In the genomic region with DNA sequence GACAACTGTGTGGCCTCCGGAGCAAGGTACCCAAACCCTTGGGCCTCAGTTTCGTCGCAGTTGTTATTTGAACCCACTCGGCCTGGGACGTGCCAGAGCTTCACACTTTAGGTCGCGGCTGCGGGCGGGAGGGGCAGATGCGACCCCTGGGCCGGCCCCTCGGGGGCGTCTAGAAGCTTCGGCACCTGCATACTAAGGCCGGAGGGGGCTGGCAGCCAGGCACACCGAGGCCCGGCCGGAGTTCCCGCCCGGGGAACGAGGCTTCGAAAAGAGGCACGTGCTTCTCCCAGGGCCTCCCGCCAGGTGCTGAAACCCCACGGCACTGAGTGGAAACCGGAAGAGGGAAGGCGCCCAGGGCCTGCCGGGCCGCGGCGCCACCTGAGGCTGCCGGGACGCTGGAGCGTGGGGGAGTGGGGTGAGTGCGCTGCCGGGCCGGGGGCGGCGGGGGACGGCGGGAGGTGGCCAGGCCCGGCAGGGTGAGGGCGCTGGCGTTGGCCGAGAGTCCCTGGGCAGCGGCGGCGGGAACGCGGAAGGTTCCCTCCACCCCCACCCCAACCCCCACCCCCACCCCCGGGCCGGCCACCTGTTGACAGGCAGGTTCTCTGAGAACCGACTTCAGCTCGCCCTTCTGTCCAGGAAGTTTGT, we compare ENCODE assay signal across 8 cellular contexts. TPM values are rescaled to one million over a fixed set of nuclear protein-coding genes. Genes with fewer than 3 reads are reported as not detected.
DNase-seq lines count a peak whose midpoint lies in the region; ATAC-seq and TF ChIP-seq lines count a peak whose summit lies in the region.

No MANE protein-coding gene starts in this region.

- H3K27me3 ChIP-seq in PC-3 (ENCODE audit: low read length) (no peaks in the 10 kb centered on the region), hepatocyte (peaks cover 98% of the 10 kb centered on the region), sigmoid colon (peaks cover 71 to 100% (median 94%) of the 10 kb centered on the region in 3 donors)

- peaks cover 23% of the 10 kb centered on the region for H3K4me1 Mint-ChIP-seq in T-helper 1 cell treated with Interleukin-12 subunit alpha and Interleukin-12 subunit beta and Interleukin-4 antibody, amounts not matched to agents 30 μg/mL and 1 μg/mL, for 36 hours (ENCODE audit: low read depth)

- H3K36me3 Mint-ChIP-seq in T-helper 1 cell treated with Interleukin-12 subunit alpha and Interleukin-12 subunit beta and Interleukin-4 antibody, amounts not matched to agents 30 μg/mL and 1 μg/mL, for 36 hours (ENCODE audit: low read depth) = peaks cover 8% of the 10 kb centered on the region

- ATAC-seq in PC-3 (peak; percentile 49), HG02870 (IDR thresholded peaks at IDR 0.05; ENCODE audit: unreplicated experiment) (no peak)

- no peak for DNase-seq in T-helper 1 cell
- no peak for DNase-seq in PC-3
- no peak for DNase-seq in hepatocyte (ENCODE audit: low spot score)
- peak; percentile 53 for DNase-seq in sigmoid colon
- no peak for DNase-seq in HuH-7 (ENCODE audit: low spot score)
- DNase-seq in NCI-H128 (lab: John Stamatoyannopoulos, UW; ENCODE audit: unreplicated experiment) = no peak

- peak overlapping the region; percentile 63 for H3K27ac Mint-ChIP-seq in T-helper 1 cell treated with Interleukin-12 subunit alpha and Interleukin-12 subunit beta and Interleukin-4 antibody, amounts not matched to agents 30 μg/mL and 1 μg/mL, for 36 hours

- BruUV-seq in PC-3 (replicated peaks; lab: Mats Ljungman, UMichigan) = no TSS peak

- H3K27me3 Mint-ChIP-seq in T-helper 1 cell treated with Interleukin-12 subunit alpha and Interleukin-12 subunit beta and Interleukin-4 antibody, amounts not matched to agents 30 μg/mL and 1 μg/mL, for 36 hours (ENCODE audit: low read depth) = peaks cover 88% of the 10 kb centered on the region

- H3K9me3 ChIP-seq in PC-3 (ENCODE audit: low read length) (no peaks in the 10 kb centered on the region), hepatocyte (ENCODE audit: low read depth) (no peaks in the 10 kb centered on the region), sigmoid colon (peaks cover 0 to 4% (median 2%) of the 10 kb centered on the region in 4 donors)

- POLR2A ChIA-PET in PC-3 (lab: Charles Lee; ENCODE audit: unreplicated experiment) = no interaction called here

- WGBS in hepatocyte (ENCODE audit: low lambda C conversion rate, missing lambda C conversion rate) = 3% methylated on average over 29 of the region's 54 CpGs
- WGBS in sigmoid colon, 2 donors = 4 to 8% methylated on average over 54 of the region's 54 CpGs

- H3K79me2 ChIP-seq in PC-3 (ENCODE audit: low read length) (no peaks in the 10 kb centered on the region), hepatocyte (no peaks in the 10 kb centered on the region)

- TF ChIP-seq CTCF in PC-3 (conservative IDR thresholded peaks at IDR 0.05; ENCODE audit: low read depth, low read length) (no peak), hepatocyte (IDR thresholded peaks at IDR 0.05; ENCODE audit: poor library complexity) (no peak), sigmoid colon (IDR thresholded peaks at IDR 0.05) (no peak)

- no peaks in the 10 kb centered on the region for H3K4me1 ChIP-seq in PC-3 (ENCODE audit: insufficient read depth, low read length)
- peaks cover 19% of the 10 kb centered on the region for H3K4me1 ChIP-seq in hepatocyte (ENCODE audit: insufficient read depth)
- peaks cover 0 to 53% (median 49%) of the 10 kb centered on the region in 4 donors for H3K4me1 ChIP-seq in sigmoid colon

- H3F3A ChIP-seq in PC-3 (ENCODE audit: low read length, unreplicated experiment) = no peaks in the 10 kb centered on the region

- peak overlapping the region; percentile 25 for H3K4me3 Mint-ChIP-seq in T-helper 1 cell treated with Interleukin-12 subunit alpha and Interleukin-12 subunit beta and Interleukin-4 antibody, amounts not matched to agents 30 μg/mL and 1 μg/mL, for 36 hours

- H3K4me2 ChIP-seq in PC-3 (ENCODE audit: low read length) (peak overlapping the region; percentile 83), hepatocyte (peak overlapping the region; percentile 62)

- H3K9me2 ChIP-seq in PC-3 (replicated peaks; ENCODE audit: low read length) (no peaks in the 10 kb centered on the region), hepatocyte (replicated peaks; ENCODE audit: insufficient read depth) (no peaks in the 10 kb centered on the region)

- intact Hi-C loops in PC-3 (cut with micrococcal nuclease) (no loop called here), sigmoid colon (cut with DNase I) (no loop called here)

- CTCF ChIA-PET in PC-3 (lab: Charles Lee) = no interaction called here

- H3K36me3 ChIP-seq in PC-3 (ENCODE audit: low read depth, low read length) (no peaks in the 10 kb centered on the region), hepatocyte (replicated peaks; ENCODE audit: insufficient read depth, low read depth) (no peaks in the 10 kb centered on the region), sigmoid colon (no peaks in the 10 kb centered on the region)

- H4K20me1 ChIP-seq in PC-3 (ENCODE audit: low read length) = no peaks in the 10 kb centered on the region
- H4K20me1 ChIP-seq in hepatocyte (ENCODE audit: insufficient read depth, poor library complexity, severe bottlenecking) = no peaks in the 10 kb centered on the region

- no peak overlapping the region for H3K9ac ChIP-seq in PC-3 (ENCODE audit: low read length)

- no peak for TF ChIP-seq EP300 in sigmoid colon (IDR thresholded peaks at IDR 0.05)

- H3K27ac ChIP-seq in PC-3 (ENCODE audit: low read length) (no peak overlapping the region), hepatocyte (no peak overlapping the region), sigmoid colon (no peak overlapping the region)

- TF ChIP-seq POLR2A in sigmoid colon (IDR thresholded peaks at IDR 0.05) = no peak

- peaks cover 10% of the 10 kb centered on the region for H3K9me3 Mint-ChIP-seq in T-helper 1 cell treated with Interleukin-12 subunit alpha and Interleukin-12 subunit beta and Interleukin-4 antibody, amounts not matched to agents 30 μg/mL and 1 μg/mL, for 36 hours

- peak overlapping the region; percentile 61 for H3K4me3 ChIP-seq in PC-3 (ENCODE audit: low read length)
- no peak overlapping the region for H3K4me3 ChIP-seq in hepatocyte
- H3K4me3 ChIP-seq in sigmoid colon = no peak overlapping the region

- peak overlapping the region; percentile 82 for H2AFZ ChIP-seq in PC-3 (ENCODE audit: low read length)
- no peak overlapping the region for H2AFZ ChIP-seq in hepatocyte

RNA-seq across cellular contexts. Expression of a gene that starts 8.9 kb away (rescaled TPM):
- 2.3 and 2.9 TPM in 2 replicates for total RNA-seq in PC-3 (2014; rRNA removed)
- total RNA-seq in hepatocyte = 0.07 TPM in 1 of 2 replicates, not detected in the other
- 0.52 TPM in 1 of 2 replicates, not detected in the other for polyA plus RNA-seq in hepatocyte
- total RNA-seq in sigmoid colon = under 1 TPM in 1 of 4 donors, not detected in 3; 0.54 TPM
- polyA plus RNA-seq in sigmoid colon = not detected
